In the genomic region with DNA sequence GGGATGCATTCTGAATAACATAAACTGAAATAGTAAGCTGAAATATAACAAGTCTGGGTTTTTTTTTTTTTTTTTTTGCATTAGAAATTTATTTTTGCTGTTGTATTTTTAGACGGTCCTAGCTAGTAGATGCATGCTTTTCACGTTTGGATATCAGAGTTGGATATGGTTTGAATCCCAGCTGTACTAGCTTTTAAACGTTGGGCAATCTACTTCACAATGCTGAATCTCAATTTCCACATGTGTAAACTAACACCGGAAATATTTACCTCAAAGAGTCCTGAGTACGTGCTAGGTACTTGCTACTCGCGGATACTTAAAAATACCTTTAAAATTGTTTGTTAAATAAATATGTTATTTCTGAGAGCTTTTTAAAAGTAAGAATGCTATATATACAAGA, we compare ENCODE assay signal across 13 cellular contexts.
DNase-seq lines count a peak whose midpoint lies in the region; ATAC-seq and TF ChIP-seq lines count a peak whose summit lies in the region.
"Had no signal": no experiment of that assay in that cellular context is flagged by ENCODE, and none has a peak within 500 bp of the region (broad histone marks: within the 10 kb centered on the region; RNA-seq: fewer than 3 reads in every experiment).

No MANE protein-coding gene starts in this region.

- no peak for TF ChIP-seq POLR2A in gastroesophageal sphincter (IDR thresholded peaks at IDR 0.05)
- TF ChIP-seq POLR2A in sigmoid colon (IDR thresholded peaks at IDR 0.05) = no peak

- no peaks in the 10 kb centered on the region for H3K27me3 ChIP-seq in adipocyte (replicated peaks; ENCODE audit: control insufficient read depth, insufficient read depth, low read length)
- H3K27me3 ChIP-seq in gastroesophageal sphincter = no peaks in the 10 kb centered on the region
- H3K27me3 ChIP-seq in sigmoid colon = no peaks in the 10 kb centered on the region

- H3K4me1 ChIP-seq in adipocyte (ENCODE audit: control insufficient read depth, insufficient read depth, low read length) = peaks cover 50% of the 10 kb centered on the region
- peaks cover 8 to 43% (median 9%) of the 10 kb centered on the region in 3 donors for H3K4me1 ChIP-seq in gastroesophageal sphincter
- peaks cover 0 to 42% (median 18%) of the 10 kb centered on the region in 4 donors for H3K4me1 ChIP-seq in sigmoid colon

- peak overlapping the region; percentile 76 for H3K4me3 ChIP-seq in adipocyte (ENCODE audit: low read length)
- H3K4me3 ChIP-seq in gastroesophageal sphincter = peak overlapping the region; percentile 25 to 26
- H3K4me3 ChIP-seq in sigmoid colon = peak overlapping the region in 3 of 4 donors; percentile 15 to 35 (median 21)

- intact Hi-C loops in CD14-positive monocyte (cut with micrococcal nuclease) = no loop called here
- intact Hi-C loops in sigmoid colon (cut with DNase I) = loop anchor here (5.0 to 10.0 kb wide), 4 partner anchors 80 to 425 kb away; a partner anchor contains a TSS

- H3K36me3 ChIP-seq in adipocyte (ENCODE audit: control insufficient read depth, insufficient read depth, low read length, severe bottlenecking) (no peaks in the 10 kb centered on the region), gastroesophageal sphincter (no peaks in the 10 kb centered on the region), sigmoid colon (no peaks in the 10 kb centered on the region)

- H3K4me1 Mint-ChIP-seq in CD14-positive monocyte = peaks cover 30% of the 10 kb centered on the region
- H3K4me1 Mint-ChIP-seq in activated T-cell treated with anti-CD3 and anti-CD28 coated beads, Interleukin-2, amount 50 U/mL, for 4 hours (ENCODE audit: low read depth) = peaks cover 22% of the 10 kb centered on the region

- peaks cover 0 to 2% (median 0%) of the 10 kb centered on the region in 3 donors for H3K27me3 Mint-ChIP-seq in CD14-positive monocyte (ENCODE audit: low read depth in 3 of 3)
- no peaks in the 10 kb centered on the region for H3K27me3 Mint-ChIP-seq in activated T-cell treated with anti-CD3 and anti-CD28 coated beads, Interleukin-2, amount 50 U/mL, for 4 hours (ENCODE audit: low read depth)
- H3K27me3 Mint-ChIP-seq: B cell had no signal

- peak; percentile 47 for ATAC-seq in gastroesophageal sphincter
- no peak for ATAC-seq in activated T-cell treated with anti-CD3 and anti-CD28 coated beads, Interleukin-2, amount 50 U/mL, for 4 hours

- H3K9ac ChIP-seq in adipocyte (ENCODE audit: low read length) = peak overlapping the region; percentile 82

- WGBS in gastroesophageal sphincter (ENCODE audit: low coverage in 1 of 2), 2 donors = 18 to 29% methylated on average over 7 of the region's 7 CpGs
- 71 to 82% methylated on average over 7 of the region's 7 CpGs for WGBS in sigmoid colon, 2 donors

- no peak for TF ChIP-seq EP300 in gastroesophageal sphincter (IDR thresholded peaks at IDR 0.05)
- TF ChIP-seq EP300 in sigmoid colon (IDR thresholded peaks at IDR 0.05) = no peak

- no peaks in the 10 kb centered on the region for H3K9me3 Mint-ChIP-seq in CD14-positive monocyte
- H3K9me3 Mint-ChIP-seq in activated T-cell treated with anti-CD3 and anti-CD28 coated beads, Interleukin-2, amount 50 U/mL, for 4 hours = no peaks in the 10 kb centered on the region

- H3K9me3 ChIP-seq in adipocyte (ENCODE audit: control insufficient read depth, low read length) (no peaks in the 10 kb centered on the region), gastroesophageal sphincter (no peaks in the 10 kb centered on the region), sigmoid colon (no peaks in the 10 kb centered on the region)

- peak overlapping the region in 6 of 7 donors; percentile 54 to 93 (median 87) for H3K27ac Mint-ChIP-seq in CD14-positive monocyte
- H3K27ac Mint-ChIP-seq: B cell had no signal

- peak overlapping the region in 1 of 2 donors; percentile 76 for H3K4me3 Mint-ChIP-seq in CD14-positive monocyte
- no peak overlapping the region for H3K4me3 Mint-ChIP-seq in activated T-cell treated with anti-CD3 and anti-CD28 coated beads, Interleukin-2, amount 50 U/mL, for 4 hours
- H3K4me3 Mint-ChIP-seq: B cell had no signal

- H3K36me3 Mint-ChIP-seq in CD14-positive monocyte = no peaks in the 10 kb centered on the region
- peaks cover 9% of the 10 kb centered on the region for H3K36me3 Mint-ChIP-seq in activated T-cell treated with anti-CD3 and anti-CD28 coated beads, Interleukin-2, amount 50 U/mL, for 4 hours (ENCODE audit: insufficient read depth)

- H3K27ac ChIP-seq in gastroesophageal sphincter (peak overlapping the region; percentile 58 to 75 (median 72)), sigmoid colon (peak overlapping the region; percentile 69 to 79 (median 74))

- DNase-seq in CD14-positive monocyte (ENCODE audit: low spot score) (no peak), adipocyte (ENCODE audit: low read depth) (peak; percentile 55), sigmoid colon (no peak), A172 (ENCODE audit: low spot score) (no peak), MV-4-11 (lab: John Stamatoyannopoulos, UW) (no peak)
- DNase-seq in activated T-cell treated with anti-CD3 and anti-CD28 coated beads, Interleukin-2, amount 50 U/mL, for 4 hours = no peak
- no peak for DNase-seq in stimulated activated CD4-positive, alpha-beta T cell treated with anti-CD3 and anti-CD28 coated beads, Interleukin-4, amount 100 ng/mL, for 4 hours
- DNase-seq: activated CD4-positive, alpha-beta T cell treated with anti-CD3 and anti-CD28 coated beads for 1 hour; activated T-cell treated with anti-CD3 and anti-CD28 coated beads for 4 hours; NCI-H2171 treated with DMSO at 0.1 percent for 48 hours; SW 1271 had no signal

- TF ChIP-seq CTCF in CD14-positive monocyte (IDR thresholded peaks at IDR 0.05) = no peak
- TF ChIP-seq CTCF in gastroesophageal sphincter (IDR thresholded peaks at IDR 0.05) = no peak
- TF ChIP-seq CTCF in sigmoid colon (IDR thresholded peaks at IDR 0.05) = no peak

Comparison
In these comparisons a context has a peak if more than half of its experiments do, and no peak if none do; other contexts are left out.
1. H3K4me3 ChIP-seq: peak in every context shown above with its lines; median percentile 76 in adipocyte; 26 in gastroesophageal sphincter; 21 in sigmoid colon.